In genomic region chrX:40149286-40150175, GRCh38 we compare ENCODE assay signal across 1 cellular context.
TF ChIP-seq lines count a peak whose summit lies in the region.

No MANE protein-coding gene starts in this region.

TF ChIP-seq in GM23338, 12 proteins besides CTCF, POLR2A, EP300 and RAD21 (continued from another document):
- TF ChIP-seq, protein P1, sequence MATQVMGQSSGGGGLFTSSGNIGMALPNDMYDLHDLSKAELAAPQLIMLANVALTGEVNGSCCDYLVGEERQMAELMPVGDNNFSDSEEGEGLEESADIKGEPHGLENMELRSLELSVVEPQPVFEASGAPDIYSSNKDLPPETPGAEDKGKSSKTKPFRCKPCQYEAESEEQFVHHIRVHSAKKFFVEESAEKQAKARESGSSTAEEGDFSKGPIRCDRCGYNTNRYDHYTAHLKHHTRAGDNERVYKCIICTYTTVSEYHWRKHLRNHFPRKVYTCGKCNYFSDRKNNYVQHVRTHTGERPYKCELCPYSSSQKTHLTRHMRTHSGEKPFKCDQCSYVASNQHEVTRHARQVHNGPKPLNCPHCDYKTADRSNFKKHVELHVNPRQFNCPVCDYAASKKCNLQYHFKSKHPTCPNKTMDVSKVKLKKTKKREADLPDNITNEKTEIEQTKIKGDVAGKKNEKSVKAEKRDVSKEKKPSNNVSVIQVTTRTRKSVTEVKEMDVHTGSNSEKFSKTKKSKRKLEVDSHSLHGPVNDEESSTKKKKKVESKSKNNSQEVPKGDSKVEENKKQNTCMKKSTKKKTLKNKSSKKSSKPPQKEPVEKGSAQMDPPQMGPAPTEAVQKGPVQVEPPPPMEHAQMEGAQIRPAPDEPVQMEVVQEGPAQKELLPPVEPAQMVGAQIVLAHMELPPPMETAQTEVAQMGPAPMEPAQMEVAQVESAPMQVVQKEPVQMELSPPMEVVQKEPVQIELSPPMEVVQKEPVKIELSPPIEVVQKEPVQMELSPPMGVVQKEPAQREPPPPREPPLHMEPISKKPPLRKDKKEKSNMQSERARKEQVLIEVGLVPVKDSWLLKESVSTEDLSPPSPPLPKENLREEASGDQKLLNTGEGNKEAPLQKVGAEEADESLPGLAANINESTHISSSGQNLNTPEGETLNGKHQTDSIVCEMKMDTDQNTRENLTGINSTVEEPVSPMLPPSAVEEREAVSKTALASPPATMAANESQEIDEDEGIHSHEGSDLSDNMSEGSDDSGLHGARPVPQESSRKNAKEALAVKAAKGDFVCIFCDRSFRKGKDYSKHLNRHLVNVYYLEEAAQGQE (IDR thresholded peaks at IDR 0.05; ENCODE audit: unreplicated experiment) = no peak
- no peak for TF ChIP-seq EZH2 (IDR thresholded peaks at IDR 0.05; ENCODE audit: low read depth, unreplicated experiment)
- TF ChIP-seq CREB1 (CRISPR knock-in tag; IDR thresholded peaks at IDR 0.05; ENCODE audit: low read depth) = no peak
- TF ChIP-seq ZNF114 (CRISPR knock-in tag; IDR thresholded peaks at IDR 0.05) = no peak
- TF ChIP-seq, protein P2, sequence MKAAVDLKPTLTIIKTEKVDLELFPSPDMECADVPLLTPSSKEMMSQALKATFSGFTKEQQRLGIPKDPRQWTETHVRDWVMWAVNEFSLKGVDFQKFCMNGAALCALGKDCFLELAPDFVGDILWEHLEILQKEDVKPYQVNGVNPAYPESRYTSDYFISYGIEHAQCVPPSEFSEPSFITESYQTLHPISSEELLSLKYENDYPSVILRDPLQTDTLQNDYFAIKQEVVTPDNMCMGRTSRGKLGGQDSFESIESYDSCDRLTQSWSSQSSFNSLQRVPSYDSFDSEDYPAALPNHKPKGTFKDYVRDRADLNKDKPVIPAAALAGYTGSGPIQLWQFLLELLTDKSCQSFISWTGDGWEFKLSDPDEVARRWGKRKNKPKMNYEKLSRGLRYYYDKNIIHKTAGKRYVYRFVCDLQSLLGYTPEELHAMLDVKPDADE (IDR thresholded peaks at IDR 0.05) = no peak
- no peak for TF ChIP-seq EZH2phosphoT487 (IDR thresholded peaks at IDR 0.05; ENCODE audit: unreplicated experiment)
- TF ChIP-seq, protein P3, sequence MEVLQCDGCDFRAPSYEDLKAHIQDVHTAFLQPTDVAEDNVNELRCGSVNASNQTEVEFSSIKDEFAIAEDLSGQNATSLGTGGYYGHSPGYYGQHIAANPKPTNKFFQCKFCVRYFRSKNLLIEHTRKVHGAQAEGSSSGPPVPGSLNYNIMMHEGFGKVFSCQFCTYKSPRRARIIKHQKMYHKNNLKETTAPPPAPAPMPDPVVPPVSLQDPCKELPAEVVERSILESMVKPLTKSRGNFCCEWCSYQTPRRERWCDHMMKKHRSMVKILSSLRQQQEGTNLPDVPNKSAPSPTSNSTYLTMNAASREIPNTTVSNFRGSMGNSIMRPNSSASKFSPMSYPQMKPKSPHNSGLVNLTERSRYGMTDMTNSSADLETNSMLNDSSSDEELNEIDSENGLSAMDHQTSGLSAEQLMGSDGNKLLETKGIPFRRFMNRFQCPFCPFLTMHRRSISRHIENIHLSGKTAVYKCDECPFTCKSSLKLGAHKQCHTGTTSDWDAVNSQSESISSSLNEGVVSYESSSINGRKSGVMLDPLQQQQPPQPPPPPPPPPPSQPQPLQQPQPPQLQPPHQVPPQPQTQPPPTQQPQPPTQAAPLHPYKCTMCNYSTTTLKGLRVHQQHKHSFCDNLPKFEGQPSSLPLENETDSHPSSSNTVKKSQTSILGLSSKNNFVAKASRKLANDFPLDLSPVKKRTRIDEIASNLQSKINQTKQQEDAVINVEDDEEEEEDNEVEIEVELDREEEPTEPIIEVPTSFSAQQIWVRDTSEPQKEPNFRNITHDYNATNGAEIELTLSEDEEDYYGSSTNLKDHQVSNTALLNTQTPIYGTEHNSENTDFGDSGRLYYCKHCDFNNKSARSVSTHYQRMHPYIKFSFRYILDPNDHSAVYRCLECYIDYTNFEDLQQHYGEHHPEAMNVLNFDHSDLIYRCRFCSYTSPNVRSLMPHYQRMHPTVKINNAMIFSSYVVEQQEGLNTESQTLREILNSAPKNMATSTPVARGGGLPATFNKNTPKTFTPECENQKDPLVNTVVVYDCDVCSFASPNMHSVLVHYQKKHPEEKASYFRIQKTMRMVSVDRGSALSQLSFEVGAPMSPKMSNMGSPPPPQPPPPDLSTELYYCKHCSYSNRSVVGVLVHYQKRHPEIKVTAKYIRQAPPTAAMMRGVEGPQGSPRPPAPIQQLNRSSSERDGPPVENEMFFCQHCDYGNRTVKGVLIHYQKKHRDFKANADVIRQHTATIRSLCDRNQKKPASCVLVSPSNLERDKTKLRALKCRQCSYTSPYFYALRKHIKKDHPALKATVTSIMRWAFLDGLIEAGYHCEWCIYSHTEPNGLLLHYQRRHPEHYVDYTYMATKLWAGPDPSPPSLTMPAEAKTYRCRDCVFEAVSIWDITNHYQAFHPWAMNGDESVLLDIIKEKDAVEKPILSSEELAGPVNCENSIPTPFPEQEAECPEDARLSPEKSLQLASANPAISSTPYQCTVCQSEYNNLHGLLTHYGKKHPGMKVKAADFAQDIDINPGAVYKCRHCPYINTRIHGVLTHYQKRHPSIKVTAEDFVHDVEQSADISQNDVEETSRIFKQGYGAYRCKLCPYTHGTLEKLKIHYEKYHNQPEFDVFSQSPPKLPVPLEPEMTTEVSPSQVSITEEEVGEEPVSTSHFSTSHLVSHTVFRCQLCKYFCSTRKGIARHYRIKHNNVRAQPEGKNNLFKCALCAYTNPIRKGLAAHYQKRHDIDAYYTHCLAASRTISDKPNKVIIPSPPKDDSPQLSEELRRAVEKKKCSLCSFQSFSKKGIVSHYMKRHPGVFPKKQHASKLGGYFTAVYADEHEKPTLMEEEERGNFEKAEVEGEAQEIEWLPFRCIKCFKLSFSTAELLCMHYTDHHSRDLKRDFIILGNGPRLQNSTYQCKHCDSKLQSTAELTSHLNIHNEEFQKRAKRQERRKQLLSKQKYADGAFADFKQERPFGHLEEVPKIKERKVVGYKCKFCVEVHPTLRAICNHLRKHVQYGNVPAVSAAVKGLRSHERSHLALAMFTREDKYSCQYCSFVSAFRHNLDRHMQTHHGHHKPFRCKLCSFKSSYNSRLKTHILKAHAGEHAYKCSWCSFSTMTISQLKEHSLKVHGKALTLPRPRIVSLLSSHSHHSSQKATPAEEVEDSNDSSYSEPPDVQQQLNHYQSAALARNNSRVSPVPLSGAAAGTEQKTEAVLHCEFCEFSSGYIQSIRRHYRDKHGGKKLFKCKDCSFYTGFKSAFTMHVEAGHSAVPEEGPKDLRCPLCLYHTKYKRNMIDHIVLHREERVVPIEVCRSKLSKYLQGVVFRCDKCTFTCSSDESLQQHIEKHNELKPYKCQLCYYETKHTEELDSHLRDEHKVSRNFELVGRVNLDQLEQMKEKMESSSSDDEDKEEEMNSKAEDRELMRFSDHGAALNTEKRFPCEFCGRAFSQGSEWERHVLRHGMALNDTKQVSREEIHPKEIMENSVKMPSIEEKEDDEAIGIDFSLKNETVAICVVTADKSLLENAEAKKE (CRISPR knock-in tag; IDR thresholded peaks at IDR 0.05) = no peak
- TF ChIP-seq ZNF331 (CRISPR knock-in tag; IDR thresholded peaks at IDR 0.05; ENCODE audit: low read depth) = no peak
- no peak for TF ChIP-seq STAT1 (IDR thresholded peaks at IDR 0.05; ENCODE audit: unreplicated experiment)
- no peak for TF ChIP-seq POLR2AphosphoS5 (IDR thresholded peaks at IDR 0.05; ENCODE audit: low read depth)
- TF ChIP-seq NANOG (IDR thresholded peaks at IDR 0.05; ENCODE audit: borderline replicate concordance) = no peak
